In the genomic region with DNA sequence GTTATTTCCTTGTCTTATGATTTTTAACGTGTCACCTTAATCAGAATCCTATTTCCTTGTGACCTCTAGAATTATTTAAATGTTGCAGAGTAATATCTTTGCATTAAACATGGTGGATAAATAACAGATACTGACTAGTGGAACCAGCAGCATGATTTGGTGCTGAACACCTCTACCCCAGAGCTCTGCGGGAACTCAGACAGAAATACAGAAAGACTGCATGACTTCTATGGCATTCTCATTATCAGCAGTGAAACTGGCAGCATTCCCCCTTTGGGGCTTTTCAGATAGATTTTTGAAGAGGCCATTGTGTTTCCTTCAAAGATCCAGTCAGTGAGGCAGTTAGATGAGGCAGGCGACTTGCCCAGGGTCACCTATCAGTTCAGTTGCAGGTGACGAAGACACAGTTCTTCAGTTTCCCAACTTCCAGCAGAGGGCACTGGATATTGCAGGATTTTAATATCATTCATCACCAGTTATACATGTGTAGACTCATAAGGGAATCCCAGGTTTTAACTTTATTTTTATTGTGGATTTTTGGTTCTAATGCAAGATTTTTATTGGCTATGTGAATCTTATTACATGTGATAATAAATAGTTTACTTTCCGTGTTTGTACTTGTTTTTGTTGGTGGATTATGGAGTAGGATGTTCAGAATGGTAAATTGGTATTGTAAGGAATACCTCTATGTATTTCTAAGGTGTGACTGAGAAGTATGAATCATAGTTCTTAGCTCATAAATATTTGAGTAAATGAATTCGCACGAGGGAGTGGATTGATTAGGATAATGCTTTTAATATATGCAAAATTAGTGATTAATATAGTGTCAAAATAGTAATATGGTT, we compare ENCODE assay signal across 8 cellular contexts.
DNase-seq lines count a peak whose midpoint lies in the region; ATAC-seq, FAIRE-seq and TF ChIP-seq lines count a peak whose summit lies in the region.

No MANE protein-coding gene starts in this region.

- H3K27ac Mint-ChIP-seq in endodermal cell: no peak overlapping the region

- intact Hi-C loops in pancreas (cut with DNase I): loop anchor here in 2 of 3 donors (5.0 to 10.0 kb wide), 2 partner anchors 209 to 403 kb away; no protein-coding TSS in a partner anchor

- peak; percentile 67 for FAIRE-seq in pancreas (lab: Jason Lieb, UNC)

- peak; percentile 60 to 89 (median 82) for ATAC-seq in pancreas
- no peak for ATAC-seq in GM21367 (IDR thresholded peaks at IDR 0.05; ENCODE audit: unreplicated experiment)
- ATAC-seq in activated T-cell treated with anti-CD3 and anti-CD28 coated beads, Interleukin-2, amount 50 U/mL, for 4 hours: no peak
- no peak for ATAC-seq in HG02973 (IDR thresholded peaks at IDR 0.05; ENCODE audit: unreplicated experiment)
- ATAC-seq in HG03045 (IDR thresholded peaks at IDR 0.05; ENCODE audit: unreplicated experiment): no peak

- H3K4me1 ChIP-seq in endodermal cell (ENCODE audit: control insufficient read depth, insufficient read depth, low read length) (no peaks in the 10 kb centered on the region), pancreas (peaks cover 6 to 15% (median 11%) of the 10 kb centered on the region in 3 donors)

- DNase-seq in GM06990 (ENCODE audit: extremely low read depth, insufficient read length) (no peak), NCI-H2196 treated with DMSO at 0.1 percent for 48 hours (lab: John Stamatoyannopoulos, UW; ENCODE audit: unreplicated experiment) (peak; percentile 1), endodermal cell (no peak), pancreas (peak in 1 of 6 donors; percentile 31)
- DNase-seq in activated T-cell treated with anti-CD3 and anti-CD28 coated beads, Interleukin-2, amount 50 U/mL, for 4 hours: no peak

- H3K9me3 Mint-ChIP-seq in endodermal cell: no peaks in the 10 kb centered on the region
- no peaks in the 10 kb centered on the region for H3K9me3 Mint-ChIP-seq in activated T-cell treated with anti-CD3 and anti-CD28 coated beads, Interleukin-2, amount 50 U/mL, for 4 hours

- H3K9ac ChIP-seq in endodermal cell (ENCODE audit: extremely low read depth, low read length, poor library complexity, severe bottlenecking): no peak overlapping the region

- no peaks in the 10 kb centered on the region; the same call in none of the 2 replicates for H3K36me3 ChIP-seq in GM06990 (ENCODE audit: control insufficient read depth, insufficient read depth, low read length)
- H3K36me3 ChIP-seq in endodermal cell (ENCODE audit: control insufficient read depth, insufficient read depth, low read length): peaks cover 91% of the 10 kb centered on the region
- peaks cover 0 to 12% (median 8%) of the 10 kb centered on the region in 3 donors for H3K36me3 ChIP-seq in pancreas

- H3K4me3 ChIP-seq in GM06990 (replicated peaks; ENCODE audit: low read depth, low read length): no peak overlapping the region
- no peak overlapping the region for H3K4me3 ChIP-seq in endodermal cell (ENCODE audit: low read length)
- H3K4me3 ChIP-seq in pancreas: no peak overlapping the region

- WGBS in endodermal cell (ENCODE audit: insufficient coverage in 1 of 2, insufficient read length in 1 of 2), 2 experiments: 90 to 94% methylated on average over 4 to 7 of the region's 7 CpGs
- 55 to 69% methylated on average over 7 of the region's 7 CpGs for WGBS in pancreas, 2 donors

- no peak overlapping the region for H3K4me3 Mint-ChIP-seq in endodermal cell
- H3K4me3 Mint-ChIP-seq in activated T-cell treated with anti-CD3 and anti-CD28 coated beads, Interleukin-2, amount 50 U/mL, for 4 hours: no peak overlapping the region

- H3K27me3 ChIP-seq in GM06990 (replicated peaks; ENCODE audit: control insufficient read depth, insufficient read depth, low read length): no peaks in the 10 kb centered on the region
- H3K27me3 ChIP-seq in endodermal cell (ENCODE audit: control insufficient read depth, insufficient read depth, low read length, poor library complexity, severe bottlenecking): no peaks in the 10 kb centered on the region
- H3K27me3 ChIP-seq in pancreas: no peaks in the 10 kb centered on the region

- H3K9me3 ChIP-seq in endodermal cell (ENCODE audit: control insufficient read depth, low read length): no peaks in the 10 kb centered on the region
- H3K9me3 ChIP-seq in pancreas: no peaks in the 10 kb centered on the region

- no peaks in the 10 kb centered on the region for H3K27me3 Mint-ChIP-seq in endodermal cell (ENCODE audit: insufficient read depth)
- peaks cover 1% of the 10 kb centered on the region for H3K27me3 Mint-ChIP-seq in activated T-cell treated with anti-CD3 and anti-CD28 coated beads, Interleukin-2, amount 50 U/mL, for 4 hours (ENCODE audit: low read depth)

- TF ChIP-seq CTCF in GM06990 (IDR thresholded peaks at IDR 0.05; ENCODE audit: insufficient read depth, low read length, poor library complexity, severe bottlenecking) (peak; percentile 16), endodermal cell (conservative IDR thresholded peaks at IDR 0.05) (peak; percentile 69), pancreas (IDR thresholded peaks at IDR 0.05) (peak in 2 of 4 donors; percentile 18 to 35)

- peaks cover 57% of the 10 kb centered on the region for H3K36me3 Mint-ChIP-seq in endodermal cell (ENCODE audit: low read depth)
- no peaks in the 10 kb centered on the region for H3K36me3 Mint-ChIP-seq in activated T-cell treated with anti-CD3 and anti-CD28 coated beads, Interleukin-2, amount 50 U/mL, for 4 hours (ENCODE audit: insufficient read depth)

- H3K27ac ChIP-seq in endodermal cell (ENCODE audit: low read depth, low read length) (no peak overlapping the region), pancreas (no peak overlapping the region)

- H3K4me1 Mint-ChIP-seq in endodermal cell: peaks cover 6% of the 10 kb centered on the region
- H3K4me1 Mint-ChIP-seq in activated T-cell treated with anti-CD3 and anti-CD28 coated beads, Interleukin-2, amount 50 U/mL, for 4 hours (ENCODE audit: low read depth): no peaks in the 10 kb centered on the region

Comparison
In these comparisons a context has a peak if more than half of its experiments do, and no peak if none do; other contexts are left out.
1. ATAC-seq: peak in pancreas (4 of 4); none in GM21367 (single experiment), activated T-cell treated with anti-CD3 and anti-CD28 coated beads, Interleukin-2, amount 50 U/mL, for 4 hours (0 of 2), HG02973 (single experiment) and HG03045 (single experiment).